Comparison of ENCODE assay signal across 11 cellular contexts in the genomic region with DNA sequence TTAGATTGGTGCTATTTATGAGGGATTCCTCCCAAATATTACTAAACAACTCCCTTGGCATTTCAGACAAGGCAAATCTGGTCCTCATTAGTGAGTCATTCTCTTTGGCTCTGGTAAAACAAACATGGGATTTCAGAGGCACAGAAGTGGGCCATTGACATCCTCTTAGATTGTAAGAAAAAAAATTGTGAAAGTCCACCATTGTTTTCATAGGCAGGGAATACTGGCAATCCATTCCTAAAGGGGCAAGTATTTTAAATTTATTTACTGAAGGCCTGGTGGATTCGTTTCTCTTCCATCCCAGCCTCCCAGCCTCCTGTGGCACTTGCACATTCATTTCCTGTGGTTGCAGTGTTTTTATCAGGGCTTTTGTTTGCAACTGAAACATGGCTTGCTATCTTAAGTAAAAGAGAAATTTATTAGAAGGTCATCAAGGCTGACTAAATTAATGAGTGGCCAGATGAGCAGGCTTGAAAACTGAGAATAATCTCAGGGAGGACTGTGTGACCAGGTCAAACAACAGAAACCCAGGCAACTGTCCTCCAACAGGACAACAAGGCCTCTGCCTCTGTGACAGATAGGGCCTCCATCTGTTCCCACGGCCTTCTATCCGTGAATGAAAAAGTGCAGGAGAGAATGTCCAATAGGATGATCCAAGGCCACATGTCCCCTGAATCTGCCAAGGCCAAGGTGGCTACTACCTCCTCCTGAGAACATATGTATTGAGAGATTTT. TPM values are rescaled to one million over a fixed set of nuclear protein-coding genes. Genes with fewer than 3 reads are reported as not detected.
DNase-seq lines count a peak whose midpoint lies in the region; ATAC-seq, FAIRE-seq and TF ChIP-seq lines count a peak whose summit lies in the region.
"Had no signal": no experiment of that assay in that cellular context is flagged by ENCODE, and none has a peak within 500 bp of the region (broad histone marks: within the 10 kb centered on the region; RNA-seq: fewer than 3 reads in every experiment).

No MANE protein-coding gene starts in this region.

- H4K20me1 ChIP-seq in DND-41 (ENCODE audit: insufficient read depth, low read length) (no peaks in the 10 kb centered on the region), osteoblast (ENCODE audit: insufficient read depth, low read length) (no peaks in the 10 kb centered on the region)

- peaks cover 17% of the 10 kb centered on the region for H3K4me1 Mint-ChIP-seq in activated CD4-positive, alpha-beta T cell treated with anti-CD3 and anti-CD28 coated beads, Interleukin-2, amount 10 ng/mL, durations not matched to agents 7 days and 5 days

- no peak overlapping the region for H3K4me3 ChIP-seq in DND-41 (ENCODE audit: low read depth in 1 of 2, low read length in 2 of 2)
- no peak overlapping the region for H3K4me3 ChIP-seq in osteoblast (ENCODE audit: insufficient read depth, low read length)
- H3K4me3 ChIP-seq: prostate gland had no signal

- H3K9me3 Mint-ChIP-seq in activated CD4-positive, alpha-beta T cell treated with anti-CD3 and anti-CD28 coated beads, Interleukin-2, amount 10 ng/mL, durations not matched to agents 7 days and 5 days = no peaks in the 10 kb centered on the region

- peaks cover 9% of the 10 kb centered on the region for H3K4me1 ChIP-seq in DND-41 (ENCODE audit: insufficient read depth, low read length)
- peaks cover 11% of the 10 kb centered on the region for H3K4me1 ChIP-seq in osteoblast (ENCODE audit: insufficient read depth, low read length)
- H3K4me1 ChIP-seq: prostate gland had no signal

- H3K79me2 ChIP-seq in DND-41 (ENCODE audit: insufficient read depth, low read length) (no peaks in the 10 kb centered on the region), osteoblast (ENCODE audit: insufficient read depth, low read length) (no peaks in the 10 kb centered on the region)

- no peaks in the 10 kb centered on the region for H3K9me3 ChIP-seq in DND-41 (ENCODE audit: insufficient read depth, low read length, severe bottlenecking)
- no peaks in the 10 kb centered on the region for H3K9me3 ChIP-seq in osteoblast (ENCODE audit: low read depth, low read length)
- H3K9me3 ChIP-seq: prostate gland had no signal

- H3K4me2 ChIP-seq in DND-41 (ENCODE audit: insufficient read depth, low read length) (no peak overlapping the region), osteoblast (ENCODE audit: insufficient read depth, low read length) (peak overlapping the region; percentile 1)

- no peak overlapping the region for H3K4me3 Mint-ChIP-seq in activated CD4-positive, alpha-beta T cell treated with anti-CD3 and anti-CD28 coated beads, Interleukin-2, amount 10 ng/mL, durations not matched to agents 7 days and 5 days

- H3K9ac ChIP-seq in DND-41 (ENCODE audit: low read depth, low read length) = no peak overlapping the region

- H3K36me3 ChIP-seq in DND-41 (ENCODE audit: insufficient read depth, low read length) (no peaks in the 10 kb centered on the region), osteoblast (ENCODE audit: insufficient read depth, low read length) (no peaks in the 10 kb centered on the region)
- H3K36me3 ChIP-seq: prostate gland had no signal

- H3K27ac Mint-ChIP-seq in activated CD4-positive, alpha-beta T cell treated with anti-CD3 and anti-CD28 coated beads, Interleukin-2, amount 10 ng/mL, durations not matched to agents 7 days and 5 days = no peak overlapping the region

- no peak for FAIRE-seq in GM19239 (lab: Jason Lieb, UNC)

- H3K36me3 Mint-ChIP-seq in activated CD4-positive, alpha-beta T cell treated with anti-CD3 and anti-CD28 coated beads, Interleukin-2, amount 10 ng/mL, durations not matched to agents 7 days and 5 days (ENCODE audit: low read depth) = no peaks in the 10 kb centered on the region

- H3K27ac ChIP-seq in DND-41 (ENCODE audit: low read length) = peak overlapping the region; percentile 36; the same call in 1 of the 2 replicates
- peak overlapping the region; percentile 53 for H3K27ac ChIP-seq in RWPE1
- H3K27ac ChIP-seq in osteoblast (ENCODE audit: low read depth, low read length) = peak overlapping the region; percentile 4
- H3K27ac ChIP-seq: prostate gland had no signal

- ATAC-seq in DND-41 (ENCODE audit: insufficient read depth, low read depth) (no peak), HG03565 (IDR thresholded peaks at IDR 0.05; ENCODE audit: unreplicated experiment) (no peak)

- POLR2A ChIA-PET in RWPE1 (lab: Yijun Ruan, JAX; ENCODE audit: low non-redundant PET) = no interaction called here
- POLR2A ChIA-PET in activated CD4-positive, alpha-beta T cell treated with anti-CD3 and anti-CD28 coated beads, Interleukin-2, amount 10 ng/mL, durations not matched to agents 7 days and 5 days (lab: Charles Lee) = no interaction called here

- TF ChIP-seq CTCF in DND-41 (IDR thresholded peaks at IDR 0.05; ENCODE audit: borderline replicate concordance, extremely low read depth, low read length, poor library complexity, severe bottlenecking) (no peak), RWPE1 (conservative IDR thresholded peaks at IDR 0.05; ENCODE audit: low read depth) (no peak), osteoblast (IDR thresholded peaks at IDR 0.05; ENCODE audit: extremely low read depth, low read depth, low read length) (no peak)

- H2AFZ ChIP-seq in DND-41 (ENCODE audit: low read depth, low read length) (peak overlapping the region; percentile 70; the same call in 1 of the 2 replicates), osteoblast (ENCODE audit: low read length) (peak overlapping the region; percentile 34)

- DNase-seq in DND-41 (no peak), RWPE1 (ENCODE audit: low spot score) (peak; percentile 32), fibroblast of gingiva (ENCODE audit: low read depth) (peak; percentile 96), osteoblast (ENCODE audit: insufficient read length, low spot score, missing footprints) (peak; percentile 80), GM19239 (ENCODE audit: insufficient read length, low spot score) (no peak), AML-193 (lab: John Stamatoyannopoulos, UW) (no peak)
- DNase-seq in activated CD4-positive, alpha-beta T cell treated with anti-CD3 and anti-CD28 coated beads, Interleukin-2, amount 10 ng/mL, durations not matched to agents 7 days and 5 days = no peak
- DNase-seq: NCI-H1105, SHP77 had no signal

- peaks cover 37% of the 10 kb centered on the region for H3K27me3 Mint-ChIP-seq in activated CD4-positive, alpha-beta T cell treated with anti-CD3 and anti-CD28 coated beads, Interleukin-2, amount 10 ng/mL, durations not matched to agents 7 days and 5 days

- H3K27me3 ChIP-seq in DND-41 (ENCODE audit: insufficient read depth, low read length, poor library complexity) (no peaks in the 10 kb centered on the region), osteoblast (ENCODE audit: insufficient read depth, low read length) (no peaks in the 10 kb centered on the region)

- CTCF ChIA-PET in RWPE1 (lab: Yijun Ruan, JAX) = no interaction called here
- CTCF ChIA-PET in activated CD4-positive, alpha-beta T cell treated with anti-CD3 and anti-CD28 coated beads, Interleukin-2, amount 10 ng/mL, durations not matched to agents 7 days and 5 days (lab: Charles Lee) = interaction anchor here (0.6 kb wide), 1 partner anchor 15 kb away, joined by 3 read pairs; no protein-coding TSS in a partner anchor

RNA-seq across cellular contexts. Expression of a gene that starts 23.1 kb away (rescaled TPM):
- total RNA-seq in osteoblast = 43.1 and 61.6 TPM in 2 replicates
- not detected for total RNA-seq in activated CD4-positive, alpha-beta T cell treated with anti-CD3 and anti-CD28 coated beads, Interleukin-2, amount 10 ng/mL, durations not matched to agents 7 days and 5 days

RNA-seq across cellular contexts. Expression of a gene that starts 44.8 kb away (rescaled TPM):
- total RNA-seq in osteoblast = 15.9 and 21.0 TPM in 2 replicates
- 10 to 100 TPM; 71.6 to 80.7 TPM for total RNA-seq in activated CD4-positive, alpha-beta T cell treated with anti-CD3 and anti-CD28 coated beads, Interleukin-2, amount 10 ng/mL, durations not matched to agents 7 days and 5 days

Comparison
In these comparisons a context has a peak if more than half of its experiments do, and no peak if none do; other contexts are left out.
1. DNase-seq: peak in RWPE1 (single experiment), fibroblast of gingiva (single experiment) and osteoblast (single experiment); none in DND-41 (single experiment), GM19239 (single experiment), AML-193 (0 of 2) and activated CD4-positive, alpha-beta T cell treated with anti-CD3 and anti-CD28 coated beads, Interleukin-2, amount 10 ng/mL, durations not matched to agents 7 days and 5 days (single experiment).
2. RNA of a gene that starts 23.1 kb away (total RNA-seq): 43.1 to 61.6 TPM in osteoblast; not detected in activated CD4-positive, alpha-beta T cell treated with anti-CD3 and anti-CD28 coated beads, Interleukin-2, amount 10 ng/mL, durations not matched to agents 7 days and 5 days; every median in the first group is over 10 times any median in the second.
3. Peak in every context shown above with its lines, with median percentiles within 50 percentile points of each other: H3K27ac ChIP-seq.